19 cellular contexts compared by ENCODE assay signal in genomic region chr4:155478336-155478825, GRCh38.
DNase-seq lines count a peak whose midpoint lies in the region; ATAC-seq and TF ChIP-seq lines count a peak whose summit lies in the region.
"Had no signal": no experiment of that assay in that cellular context is flagged by ENCODE, and none has a peak within 500 bp of the region (broad histone marks: within the 10 kb centered on the region; RNA-seq: fewer than 3 reads in every experiment).

No MANE protein-coding gene starts in this region.

- H3K27me3 Mint-ChIP-seq in endodermal cell (ENCODE audit: insufficient read depth): peaks cover 61% of the 10 kb centered on the region

- WGBS in SK-N-SH (ENCODE audit: low lambda C conversion rate): 33% methylated on average over 3 of the region's 3 CpGs
- 96 to 100% methylated on average over 1 to 3 of the region's 3 CpGs for WGBS in endodermal cell (ENCODE audit: insufficient coverage in 1 of 2, insufficient read length in 1 of 2), 2 experiments

- no peaks in the 10 kb centered on the region for H3K9me2 ChIP-seq in SK-N-SH

- H4K20me1 ChIP-seq in SK-N-SH (ENCODE audit: insufficient read depth): no peaks in the 10 kb centered on the region
- H4K20me1 ChIP-seq in fibroblast of lung (ENCODE audit: control insufficient read depth, extremely low read depth, insufficient read depth, low read length): no peaks in the 10 kb centered on the region
- H4K20me1 ChIP-seq: BLaER1 treated with 17β-estradiol and CSF1 and Interleukin-3, amounts not matched to agents 10 nM and 100 nM had no signal

- H3F3A ChIP-seq in SK-N-SH (replicated peaks; ENCODE audit: insufficient read depth): no peaks in the 10 kb centered on the region

- intact Hi-C loops in ascending aorta (cut with DNase I): no loop called here

- CTCF ChIA-PET in SK-N-SH (lab: Yijun Ruan, JAX): interaction anchor here (0.6 to 0.7 kb wide), 2 partner anchors 25 to 75 kb away, joined by 3 read pairs; no protein-coding TSS in a partner anchor

- no peak overlapping the region for H3K4me2 ChIP-seq in SK-N-SH
- no peak overlapping the region for H3K4me2 ChIP-seq in fibroblast of lung (ENCODE audit: extremely low read depth, insufficient read depth, low read length)
- H3K4me2 ChIP-seq: BLaER1 treated with 17β-estradiol and CSF1 and Interleukin-3, amounts not matched to agents 10 nM and 100 nM had no signal

- no peak overlapping the region for H3K27ac Mint-ChIP-seq in endodermal cell
- H3K27ac Mint-ChIP-seq: HFFc6 had no signal

- DNase-seq in SK-N-SH (no peak), ascending aorta (ENCODE audit: low spot score in 2 of 2) (no peak), fibroblast of lung (ENCODE audit: low read depth in 2 of 2) (peak; percentile 32 to 59), NCI-H1417 (lab: John Stamatoyannopoulos, UW) (no peak), NCI-H2029 treated with DMSO at 0.1 percent for 48 hours (lab: John Stamatoyannopoulos, UW) (no peak), endodermal cell (no peak)
- DNase-seq: HFFc6, KG1, MG63, NCI-H1092 treated with DMSO at 0.1 percent for 48 hours, NCI-H1694 treated with DMSO at 0.1 percent for 48 hours, NCI-H446, NCI-H774, Peyer's patch, Right ventricle myocardium superior had no signal

- H3K27ac ChIP-seq in SK-N-SH (ENCODE audit: low read depth in 2 of 2, low read length in 1 of 2) (no peak overlapping the region), ascending aorta (peak overlapping the region; percentile 31 to 46), fibroblast of lung (ENCODE audit: insufficient read depth, low read length) (no peak overlapping the region), endodermal cell (ENCODE audit: low read depth, low read length) (no peak overlapping the region)
- H3K27ac ChIP-seq: 22Rv1; BLaER1 treated with 17β-estradiol and CSF1 and Interleukin-3, amounts not matched to agents 10 nM and 100 nM; Peyer's patch had no signal

- ATAC-seq in SK-N-SH treated with all-trans-retinoic acid at 6 μM for 48 hours (no peak), GM18858 (IDR thresholded peaks at IDR 0.05; ENCODE audit: unreplicated experiment) (no peak)

- H3K4me1 ChIP-seq in SK-N-SH (ENCODE audit: control insufficient read depth in 1 of 2, insufficient read depth in 2 of 2, low read depth in 1 of 2, low read length in 1 of 2): no peaks in the 10 kb centered on the region
- H3K4me1 ChIP-seq in ascending aorta: peaks cover 5 to 17% of the 10 kb centered on the region in 2 donors
- no peaks in the 10 kb centered on the region for H3K4me1 ChIP-seq in fibroblast of lung (ENCODE audit: control insufficient read depth, extremely low read depth, insufficient read depth, low read length)
- H3K4me1 ChIP-seq in endodermal cell (ENCODE audit: control insufficient read depth, insufficient read depth, low read length): peaks cover 2% of the 10 kb centered on the region
- H3K4me1 ChIP-seq: BLaER1 treated with 17β-estradiol and CSF1 and Interleukin-3, amounts not matched to agents 10 nM and 100 nM; Peyer's patch had no signal

- TF ChIP-seq EP300 in SK-N-SH (IDR thresholded peaks at IDR 0.05; ENCODE audit: borderline replicate concordance in 1 of 2, low read depth in 1 of 2, low read length in 1 of 2): no peak

- H3K36me3 ChIP-seq in SK-N-SH (replicated peaks in 1 of 2; ENCODE audit: control insufficient read depth in 1 of 2, insufficient read depth in 2 of 2, low read length in 1 of 2) (no peaks in the 10 kb centered on the region), ascending aorta (no peaks in the 10 kb centered on the region), fibroblast of lung (ENCODE audit: control insufficient read depth, insufficient read depth, low read length) (no peaks in the 10 kb centered on the region), endodermal cell (ENCODE audit: control insufficient read depth, insufficient read depth, low read length) (no peaks in the 10 kb centered on the region)
- H3K36me3 ChIP-seq: BLaER1 treated with 17β-estradiol and CSF1 and Interleukin-3, amounts not matched to agents 10 nM and 100 nM; MG63; Peyer's patch had no signal

- no peak for TF ChIP-seq RAD21 in SK-N-SH (IDR thresholded peaks at IDR 0.05; ENCODE audit: low read length)

- TF ChIP-seq CTCF in SK-N-SH (IDR thresholded peaks at IDR 0.05) (no peak), ascending aorta (IDR thresholded peaks at IDR 0.05) (no peak), fibroblast of lung (conservative IDR thresholded peaks at IDR 0.05 in 1 of 2, IDR thresholded peaks at IDR 0.05 in 1 of 2; ENCODE audit: low read depth in 1 of 2, low read length in 2 of 2) (no peak), endodermal cell (conservative IDR thresholded peaks at IDR 0.05) (no peak)

- H3K79me2 ChIP-seq in SK-N-SH (ENCODE audit: insufficient read depth) (no peaks in the 10 kb centered on the region), fibroblast of lung (ENCODE audit: control insufficient read depth, insufficient read depth, low read length) (no peaks in the 10 kb centered on the region)

- H2AFZ ChIP-seq in SK-N-SH (ENCODE audit: low read depth) (no peak overlapping the region), fibroblast of lung (ENCODE audit: low read length) (no peak overlapping the region)

- H3K9me3 ChIP-seq in SK-N-SH: no peaks in the 10 kb centered on the region
- H3K9me3 ChIP-seq in ascending aorta: no peaks in the 10 kb centered on the region
- no peaks in the 10 kb centered on the region for H3K9me3 ChIP-seq in fibroblast of lung (ENCODE audit: control insufficient read depth, insufficient read depth, low read depth, low read length)
- H3K9me3 ChIP-seq in endodermal cell (ENCODE audit: control insufficient read depth, low read length): peaks cover 6% of the 10 kb centered on the region
- H3K9me3 ChIP-seq: BLaER1 treated with 17β-estradiol and CSF1 and Interleukin-3, amounts not matched to agents 10 nM and 100 nM; MG63; Peyer's patch had no signal

- H3K4me3 ChIP-seq in SK-N-SH (ENCODE audit: low read depth in 2 of 2, low read length in 1 of 2) (no peak overlapping the region), ascending aorta (no peak overlapping the region), fibroblast of lung (replicated peaks in 1 of 4; ENCODE audit: control extremely low read depth in 1 of 4, insufficient read depth in 1 of 4, low read depth in 3 of 4, low read length in 4 of 4) (no peak overlapping the region), endodermal cell (ENCODE audit: low read length) (no peak overlapping the region)
- H3K4me3 ChIP-seq: BLaER1 treated with 17β-estradiol and CSF1 and Interleukin-3, amounts not matched to agents 10 nM and 100 nM; MG63; Peyer's patch had no signal

- H3K4me3 Mint-ChIP-seq in endodermal cell: no peak overlapping the region
- H3K4me3 Mint-ChIP-seq: HFFc6 had no signal

- no peaks in the 10 kb centered on the region for H3K36me3 Mint-ChIP-seq in endodermal cell (ENCODE audit: low read depth)

- H3K9me3 Mint-ChIP-seq in endodermal cell: peaks cover 2% of the 10 kb centered on the region
- H3K9me3 Mint-ChIP-seq: HFFc6 had no signal

- H3K9ac ChIP-seq in SK-N-SH: no peak overlapping the region
- H3K9ac ChIP-seq in fibroblast of lung (ENCODE audit: insufficient read depth, low read length): no peak overlapping the region
- H3K9ac ChIP-seq in endodermal cell (ENCODE audit: extremely low read depth, low read length, poor library complexity, severe bottlenecking): no peak overlapping the region
- H3K9ac ChIP-seq: BLaER1 treated with 17β-estradiol and CSF1 and Interleukin-3, amounts not matched to agents 10 nM and 100 nM had no signal

- POLR2A ChIA-PET in SK-N-SH (lab: Yijun Ruan, JAX): no interaction called here

- H3K27me3 ChIP-seq in SK-N-SH (ENCODE audit: insufficient read depth): no peaks in the 10 kb centered on the region; the same call in 1 of the 2 replicates
- H3K27me3 ChIP-seq in ascending aorta: no peaks in the 10 kb centered on the region
- no peaks in the 10 kb centered on the region for H3K27me3 ChIP-seq in fibroblast of lung (ENCODE audit: control insufficient read depth, insufficient read depth, low read length)
- H3K27me3 ChIP-seq in endodermal cell (ENCODE audit: control insufficient read depth, insufficient read depth, low read length, poor library complexity, severe bottlenecking): peaks cover 67% of the 10 kb centered on the region
- H3K27me3 ChIP-seq: BLaER1 treated with 17β-estradiol and CSF1 and Interleukin-3, amounts not matched to agents 10 nM and 100 nM; MG63; Peyer's patch had no signal

- H3K4me1 Mint-ChIP-seq in endodermal cell: peaks cover 6% of the 10 kb centered on the region

TF ChIP-seq in SK-N-SH treated with all-trans-retinoic acid at 6 μM for 48 hours, 23 proteins besides CTCF, POLR2A, EP300 and RAD21:
- TF ChIP-seq ISL1 (CRISPR knock-in tag; IDR thresholded peaks at IDR 0.05) (peak; percentile 96), PPARA (CRISPR knock-in tag; IDR thresholded peaks at IDR 0.05; ENCODE audit: borderline replicate concordance) (no peak)
- TF ChIP-seq, protein P1, sequence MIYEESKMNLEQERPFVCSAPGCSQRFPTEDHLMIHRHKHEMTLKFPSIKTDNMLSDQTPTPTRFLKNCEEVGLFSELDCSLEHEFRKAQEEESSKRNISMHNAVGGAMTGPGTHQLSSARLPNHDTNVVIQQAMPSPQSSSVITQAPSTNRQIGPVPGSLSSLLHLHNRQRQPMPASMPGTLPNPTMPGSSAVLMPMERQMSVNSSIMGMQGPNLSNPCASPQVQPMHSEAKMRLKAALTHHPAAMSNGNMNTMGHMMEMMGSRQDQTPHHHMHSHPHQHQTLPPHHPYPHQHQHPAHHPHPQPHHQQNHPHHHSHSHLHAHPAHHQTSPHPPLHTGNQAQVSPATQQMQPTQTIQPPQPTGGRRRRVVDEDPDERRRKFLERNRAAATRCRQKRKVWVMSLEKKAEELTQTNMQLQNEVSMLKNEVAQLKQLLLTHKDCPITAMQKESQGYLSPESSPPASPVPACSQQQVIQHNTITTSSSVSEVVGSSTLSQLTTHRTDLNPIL (CRISPR knock-in tag; IDR thresholded peaks at IDR 0.05; ENCODE audit: low read depth): 0 out of 2 replicates have a peak, but pooled peaks have one; percentile 25

TF ChIP-seq in SK-N-SH, 30 proteins besides CTCF, POLR2A, EP300 and RAD21 (continues in another document):
- TF ChIP-seq RCOR1 (IDR thresholded peaks at IDR 0.05; ENCODE audit: low read length) (no peak), POLR2AphosphoS5 (IDR thresholded peaks at IDR 0.05; ENCODE audit: low read depth, low read length) (no peak), GATA2 (CRISPR knock-in tag; IDR thresholded peaks at IDR 0.05) (no peak), RFX5 (IDR thresholded peaks at IDR 0.05; ENCODE audit: low read length) (no peak), TEAD4 (IDR thresholded peaks at IDR 0.05; ENCODE audit: borderline replicate concordance, insufficient read depth) (no peak), MXI1 (IDR thresholded peaks at IDR 0.05; ENCODE audit: low read depth, low read length) (no peak), ELF1 (IDR thresholded peaks at IDR 0.05) (no peak)
- TF ChIP-seq, protein P2, sequence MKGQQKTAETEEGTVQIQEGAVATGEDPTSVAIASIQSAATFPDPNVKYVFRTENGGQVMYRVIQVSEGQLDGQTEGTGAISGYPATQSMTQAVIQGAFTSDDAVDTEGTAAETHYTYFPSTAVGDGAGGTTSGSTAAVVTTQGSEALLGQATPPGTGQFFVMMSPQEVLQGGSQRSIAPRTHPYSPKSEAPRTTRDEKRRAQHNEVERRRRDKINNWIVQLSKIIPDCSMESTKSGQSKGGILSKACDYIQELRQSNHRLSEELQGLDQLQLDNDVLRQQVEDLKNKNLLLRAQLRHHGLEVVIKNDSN (IDR thresholded peaks at IDR 0.05; ENCODE audit: borderline replicate concordance, low read depth): no peak

Comparison
In these comparisons a context has a peak if more than half of its experiments do, and no peak if none do; other contexts are left out.
1. DNase-seq: peak in fibroblast of lung (2 of 2); none in SK-N-SH (single experiment), ascending aorta (0 of 2), NCI-H1417 (0 of 3), NCI-H2029 treated with DMSO at 0.1 percent for 48 hours (single experiment) and endodermal cell (single experiment).
2. H3K27ac ChIP-seq: peak in ascending aorta (2 of 2); none in SK-N-SH (0 of 2), fibroblast of lung (single experiment) and endodermal cell (single experiment).